ENCODE assay signal across 8 cellular contexts in genomic region chr2:62457555-62457954, GRCh38. TPM values are rescaled to one million over a fixed set of nuclear protein-coding genes. Genes with fewer than 3 reads are reported as not detected.
DNase-seq lines count a peak whose midpoint lies in the region; ATAC-seq and TF ChIP-seq lines count a peak whose summit lies in the region.

No MANE protein-coding gene starts in this region.

- no peak for TF ChIP-seq EP300 in tibial nerve (IDR thresholded peaks at IDR 0.05)

- no peak overlapping the region for H3K27ac Mint-ChIP-seq in activated T-cell treated with anti-CD3 and anti-CD28 coated beads, Interleukin-2, amount 50 U/mL, for 72 hours
- no peak overlapping the region for H3K27ac Mint-ChIP-seq in memory B cell

- H3K27me3 Mint-ChIP-seq in activated T-cell treated with anti-CD3 and anti-CD28 coated beads, Interleukin-2, amount 50 U/mL, for 72 hours (ENCODE audit: low read depth): peaks cover 11% of the 10 kb centered on the region
- peaks cover 2% of the 10 kb centered on the region for H3K27me3 Mint-ChIP-seq in memory B cell

- H3K4me3 ChIP-seq in body of pancreas: peak overlapping the region in 1 of 2 donors; percentile 61
- H3K4me3 ChIP-seq in tibial nerve: peak overlapping the region; percentile 47 to 73 (median 56)

- H3K36me3 Mint-ChIP-seq in activated T-cell treated with anti-CD3 and anti-CD28 coated beads, Interleukin-2, amount 50 U/mL, for 72 hours (ENCODE audit: insufficient read depth in 2 of 2): no peaks in the 10 kb centered on the region
- H3K36me3 Mint-ChIP-seq in memory B cell: no peaks in the 10 kb centered on the region

- TF ChIP-seq CTCF in body of pancreas (IDR thresholded peaks at IDR 0.05) (no peak), tibial nerve (IDR thresholded peaks at IDR 0.05) (no peak), GM10266 (IDR thresholded peaks at IDR 0.05; ENCODE audit: control insufficient read depth, insufficient read depth, low read depth, missing control alignments) (no peak)

- 28 to 34% methylated on average over 8 to 11 of the region's 11 CpGs for WGBS in body of pancreas, 2 donors
- WGBS in tibial nerve, 2 donors: 40 to 41% methylated on average over 11 of the region's 11 CpGs

- H3K9me3 Mint-ChIP-seq in activated T-cell treated with anti-CD3 and anti-CD28 coated beads, Interleukin-2, amount 50 U/mL, for 72 hours: no peaks in the 10 kb centered on the region
- no peaks in the 10 kb centered on the region for H3K9me3 Mint-ChIP-seq in memory B cell

- H3K27me3 ChIP-seq in body of pancreas (no peaks in the 10 kb centered on the region), tibial nerve (no peaks in the 10 kb centered on the region)

- peak overlapping the region; percentile 70 to 79 (median 74) for H3K27ac ChIP-seq in body of pancreas
- H3K27ac ChIP-seq in tibial nerve: peak overlapping the region; percentile 81 to 93 (median 84)

- DNase-seq in activated T-cell treated with anti-CD3 and anti-CD28 coated beads, Interleukin-2, amount 50 U/mL, for 72 hours: no peak
- no peak for DNase-seq in activated T-cell treated with anti-CD3 and anti-CD28 coated beads, Interleukin-2, amount 50 U/mL, for 1 hour
- DNase-seq in body of pancreas: peak; percentile 23 to 52 (median 36)
- DNase-seq in memory B cell (ENCODE audit: low spot score in 2 of 2): no peak
- DNase-seq in tibial nerve (ENCODE audit: low spot score in 2 of 2): no peak
- DNase-seq in SW 1271 (lab: John Stamatoyannopoulos, UW): no peak
- no peak for DNase-seq in GM10266 (ENCODE audit: extremely low spot score)
- DNase-seq in NCI-H226: no peak

- intact Hi-C loops in body of pancreas (cut with DNase I): no loop called here

- peaks cover 22% of the 10 kb centered on the region for H3K4me1 ChIP-seq in body of pancreas
- H3K4me1 ChIP-seq in tibial nerve: peaks cover 0 to 28% (median 0%) of the 10 kb centered on the region in 4 donors

- H3K4me1 Mint-ChIP-seq in activated T-cell treated with anti-CD3 and anti-CD28 coated beads, Interleukin-2, amount 50 U/mL, for 72 hours (ENCODE audit: low read depth): no peaks in the 10 kb centered on the region
- H3K4me1 Mint-ChIP-seq in memory B cell: no peaks in the 10 kb centered on the region

- TF ChIP-seq POLR2A in body of pancreas (IDR thresholded peaks at IDR 0.05): no peak
- no peak for TF ChIP-seq POLR2A in tibial nerve (IDR thresholded peaks at IDR 0.05)

- ATAC-seq in activated T-cell treated with anti-CD3 and anti-CD28 coated beads, Interleukin-2, amount 50 U/mL, for 72 hours (replicated peaks in 1 of 2): no peak
- ATAC-seq in body of pancreas (no peak), memory B cell (ENCODE audit: low read depth) (no peak)

- H3K9me3 ChIP-seq in body of pancreas: no peaks in the 10 kb centered on the region
- H3K9me3 ChIP-seq in tibial nerve: no peaks in the 10 kb centered on the region

- H3K36me3 ChIP-seq in body of pancreas (replicated peaks in 1 of 2; ENCODE audit: insufficient read depth in 1 of 2, low read depth in 2 of 2) (no peaks in the 10 kb centered on the region), tibial nerve (no peaks in the 10 kb centered on the region)

- H3K4me3 Mint-ChIP-seq in activated T-cell treated with anti-CD3 and anti-CD28 coated beads, Interleukin-2, amount 50 U/mL, for 72 hours: peak overlapping the region; percentile 54 to 61
- peak overlapping the region; percentile 55 for H3K4me3 Mint-ChIP-seq in memory B cell

RNA-seq across cellular contexts. Expression of gene TMEM17, which starts 48.4 kb away (rescaled TPM):
- under 1 TPM; 0.32 to 0.70 TPM for total RNA-seq in activated T-cell treated with anti-CD3 and anti-CD28 coated beads, Interleukin-2, amount 50 U/mL, for 72 hours
- total RNA-seq in body of pancreas (1 to 10 TPM; 2.3 to 3.3 TPM), tibial nerve (1 to 10 TPM; 1.7 to 5.9 (median 3.2) TPM)

Comparison
In these comparisons a context has a peak if more than half of its experiments do, and no peak if none do; other contexts are left out.
1. DNase-seq: peak in body of pancreas (4 of 4); none in activated T-cell treated with anti-CD3 and anti-CD28 coated beads, Interleukin-2, amount 50 U/mL, for 72 hours (0 of 2), activated T-cell treated with anti-CD3 and anti-CD28 coated beads, Interleukin-2, amount 50 U/mL, for 1 hour (single experiment), memory B cell (0 of 2), tibial nerve (0 of 2), SW 1271 (0 of 2), GM10266 (single experiment) and NCI-H226 (single experiment).